Comparison of ENCODE assay signal across 10 cellular contexts in genomic region chr10:122286872-122287271, GRCh38. TPM values are rescaled to one million over a fixed set of nuclear protein-coding genes. Genes with fewer than 3 reads are reported as not detected.
DNase-seq lines count a peak whose midpoint lies in the region; ATAC-seq and TF ChIP-seq lines count a peak whose summit lies in the region.
"Had no signal": no experiment of that assay in that cellular context is flagged by ENCODE, and none has a peak within 500 bp of the region (broad histone marks: within the 10 kb centered on the region; RNA-seq: fewer than 3 reads in every experiment).

No MANE protein-coding gene starts in this region.

- ATAC-seq in HG03159 (IDR thresholded peaks at IDR 0.05; ENCODE audit: unreplicated experiment) = no peak

- H3K4me3 Mint-ChIP-seq in nephron = peak overlapping the region in 2 of 3 experiments; percentile 7 to 49
- H3K4me3 Mint-ChIP-seq in activated CD4-positive, alpha-beta T cell treated with anti-CD3 and anti-CD28 coated beads, Interleukin-2, amount 10 ng/mL, durations not matched to agents 7 days and 5 days = no peak overlapping the region
- no peak overlapping the region for H3K4me3 Mint-ChIP-seq in activated naive CD8-positive, alpha-beta T cell treated with anti-CD3 and anti-CD28 coated beads for 36 hours
- H3K4me3 Mint-ChIP-seq: stimulated activated naive CD8-positive, alpha-beta T cell treated with anti-CD3 and anti-CD28 coated beads, Interleukin-15, Interleukin-2, amounts not matched to agents 100 ng/mL and 50 ng/mL, for 24 hours had no signal

- peaks cover 5% of the 10 kb centered on the region for H3K27me3 Mint-ChIP-seq in nephron (ENCODE audit: low read depth)
- no peaks in the 10 kb centered on the region for H3K27me3 Mint-ChIP-seq in activated CD4-positive, alpha-beta T cell treated with anti-CD3 and anti-CD28 coated beads, Interleukin-2, amount 10 ng/mL, durations not matched to agents 7 days and 5 days
- peaks cover 8% of the 10 kb centered on the region for H3K27me3 Mint-ChIP-seq in activated naive CD8-positive, alpha-beta T cell treated with anti-CD3 and anti-CD28 coated beads for 36 hours

- peak overlapping the region; percentile 31 to 90 (median 71) for H3K27ac Mint-ChIP-seq in nephron
- no peak overlapping the region for H3K27ac Mint-ChIP-seq in activated CD4-positive, alpha-beta T cell treated with anti-CD3 and anti-CD28 coated beads, Interleukin-2, amount 10 ng/mL, durations not matched to agents 7 days and 5 days
- H3K27ac Mint-ChIP-seq in activated naive CD8-positive, alpha-beta T cell treated with anti-CD3 and anti-CD28 coated beads for 36 hours = no peak overlapping the region
- H3K27ac Mint-ChIP-seq: stimulated activated naive CD8-positive, alpha-beta T cell treated with anti-CD3 and anti-CD28 coated beads, Interleukin-15, Interleukin-2, amounts not matched to agents 100 ng/mL and 50 ng/mL, for 24 hours had no signal

- H3K9me3 Mint-ChIP-seq in nephron = no peaks in the 10 kb centered on the region
- H3K9me3 Mint-ChIP-seq in activated CD4-positive, alpha-beta T cell treated with anti-CD3 and anti-CD28 coated beads, Interleukin-2, amount 10 ng/mL, durations not matched to agents 7 days and 5 days = no peaks in the 10 kb centered on the region
- no peaks in the 10 kb centered on the region for H3K9me3 Mint-ChIP-seq in activated naive CD8-positive, alpha-beta T cell treated with anti-CD3 and anti-CD28 coated beads for 36 hours
- H3K9me3 Mint-ChIP-seq: stimulated activated naive CD8-positive, alpha-beta T cell treated with anti-CD3 and anti-CD28 coated beads, Interleukin-15, Interleukin-2, amounts not matched to agents 100 ng/mL and 50 ng/mL, for 24 hours had no signal

- no peaks in the 10 kb centered on the region for H3K36me3 Mint-ChIP-seq in nephron (ENCODE audit: low read depth)
- H3K36me3 Mint-ChIP-seq in activated CD4-positive, alpha-beta T cell treated with anti-CD3 and anti-CD28 coated beads, Interleukin-2, amount 10 ng/mL, durations not matched to agents 7 days and 5 days (ENCODE audit: low read depth) = no peaks in the 10 kb centered on the region
- H3K36me3 Mint-ChIP-seq in activated naive CD8-positive, alpha-beta T cell treated with anti-CD3 and anti-CD28 coated beads for 36 hours = no peaks in the 10 kb centered on the region

- DNase-seq in Caki2 (ENCODE audit: low read depth) (peak; percentile 62), NCI-H446 treated with DMSO at 0.1 percent for 48 hours (lab: John Stamatoyannopoulos, UW) (peak; percentile 54), epithelial cell of esophagus (ENCODE audit: low read depth) (peak; percentile 63), NCI-H1105 (lab: John Stamatoyannopoulos, UW) (no peak)
- no peak for DNase-seq in activated CD4-positive, alpha-beta T cell treated with anti-CD3 and anti-CD28 coated beads, Interleukin-2, amount 10 ng/mL, durations not matched to agents 7 days and 5 days
- DNase-seq in activated naive CD8-positive, alpha-beta T cell treated with anti-CD3 and anti-CD28 coated beads for 36 hours = no peak
- DNase-seq: Karpas-422 had no signal

- peaks cover 63% of the 10 kb centered on the region for H3K4me1 Mint-ChIP-seq in nephron
- H3K4me1 Mint-ChIP-seq in activated CD4-positive, alpha-beta T cell treated with anti-CD3 and anti-CD28 coated beads, Interleukin-2, amount 10 ng/mL, durations not matched to agents 7 days and 5 days = peaks cover 3% of the 10 kb centered on the region
- no peaks in the 10 kb centered on the region for H3K4me1 Mint-ChIP-seq in activated naive CD8-positive, alpha-beta T cell treated with anti-CD3 and anti-CD28 coated beads for 36 hours

- no peak overlapping the region for H3K4me3 ChIP-seq in epithelial cell of esophagus (ENCODE audit: low read length)

- POLR2A ChIA-PET in activated CD4-positive, alpha-beta T cell treated with anti-CD3 and anti-CD28 coated beads, Interleukin-2, amount 10 ng/mL, durations not matched to agents 7 days and 5 days (lab: Charles Lee) = no interaction called here

- CTCF ChIA-PET in activated CD4-positive, alpha-beta T cell treated with anti-CD3 and anti-CD28 coated beads, Interleukin-2, amount 10 ng/mL, durations not matched to agents 7 days and 5 days (lab: Charles Lee) = no interaction called here

- in situ Hi-C loops in Caki2 (cut with HindIII; ENCODE audit: low pct_unique_long_range_greater_than_20kb, low sequenced_read_pairs) = no loop called here

- TF ChIP-seq CTCF in epithelial cell of esophagus (IDR thresholded peaks at IDR 0.05; ENCODE audit: insufficient read depth, low read depth, low read length, missing control alignments) = no peak
- TF ChIP-seq CTCF in nephron (IDR thresholded peaks at IDR 0.05; ENCODE audit: unreplicated experiment in 3 of 3) = no peak

RNA-seq across cellular contexts. Expression of gene BTBD16, which starts 15.8 kb away (rescaled TPM):
- total RNA-seq in Caki2 (2014; rRNA removed; shearing (Covaris generic); ENCODE audit: low replicate concordance) = 0.14 and 0.88 TPM in 2 replicates
- total RNA-seq in activated CD4-positive, alpha-beta T cell treated with anti-CD3 and anti-CD28 coated beads, Interleukin-2, amount 10 ng/mL, durations not matched to agents 7 days and 5 days = not detected
- not detected for total RNA-seq in activated naive CD8-positive, alpha-beta T cell treated with anti-CD3 and anti-CD28 coated beads for 36 hours

Comparison
In these comparisons a context has a peak if more than half of its experiments do, and no peak if none do; other contexts are left out.
1. DNase-seq: peak in Caki2 (single experiment), NCI-H446 treated with DMSO at 0.1 percent for 48 hours (single experiment) and epithelial cell of esophagus (single experiment); none in activated CD4-positive, alpha-beta T cell treated with anti-CD3 and anti-CD28 coated beads, Interleukin-2, amount 10 ng/mL, durations not matched to agents 7 days and 5 days (single experiment), activated naive CD8-positive, alpha-beta T cell treated with anti-CD3 and anti-CD28 coated beads for 36 hours (single experiment) and NCI-H1105 (single experiment).
2. H3K27ac Mint-ChIP-seq: peak in nephron (3 of 3); none in activated CD4-positive, alpha-beta T cell treated with anti-CD3 and anti-CD28 coated beads, Interleukin-2, amount 10 ng/mL, durations not matched to agents 7 days and 5 days (single experiment) and activated naive CD8-positive, alpha-beta T cell treated with anti-CD3 and anti-CD28 coated beads for 36 hours (single experiment).
3. H3K4me3 Mint-ChIP-seq: peak in nephron (2 of 3); none in activated CD4-positive, alpha-beta T cell treated with anti-CD3 and anti-CD28 coated beads, Interleukin-2, amount 10 ng/mL, durations not matched to agents 7 days and 5 days (single experiment) and activated naive CD8-positive, alpha-beta T cell treated with anti-CD3 and anti-CD28 coated beads for 36 hours (single experiment).